In the genomic region with DNA sequence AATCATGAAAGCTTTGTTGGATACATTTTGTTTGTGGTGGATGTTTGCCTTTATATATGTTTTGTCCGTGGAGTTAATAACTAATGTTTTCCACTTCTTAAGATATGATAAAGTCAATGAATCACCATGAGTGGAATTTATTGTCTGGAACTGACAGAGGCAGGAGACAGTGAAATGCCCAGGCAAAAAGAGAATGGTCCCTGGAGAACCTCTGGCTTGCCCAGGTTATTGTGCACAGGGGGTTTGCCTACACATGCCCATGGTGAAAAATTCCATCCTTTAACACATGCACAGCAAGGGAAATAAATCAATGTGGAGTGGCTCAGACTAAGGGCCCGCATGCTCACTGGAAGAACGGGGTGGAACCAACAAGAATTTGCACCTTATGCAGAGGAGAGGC, we compare ENCODE assay signal across 1 cellular context.
TF ChIP-seq lines count a peak whose summit lies in the region.

No MANE protein-coding gene starts in this region.

TF ChIP-seq in H1, 55 proteins besides CTCF, POLR2A, EP300 and RAD21:
- TF ChIP-seq, protein P1, sequence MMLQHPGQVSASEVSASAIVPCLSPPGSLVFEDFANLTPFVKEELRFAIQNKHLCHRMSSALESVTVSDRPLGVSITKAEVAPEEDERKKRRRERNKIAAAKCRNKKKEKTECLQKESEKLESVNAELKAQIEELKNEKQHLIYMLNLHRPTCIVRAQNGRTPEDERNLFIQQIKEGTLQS (IDR thresholded peaks at IDR 0.05; ENCODE audit: insufficient read depth, low read depth, low read length): no peak
- no peak for TF ChIP-seq EGR1 (IDR thresholded peaks at IDR 0.05; ENCODE audit: borderline replicate concordance, low read depth, low read length)
